11 cellular contexts compared by ENCODE assay signal in the genomic region with DNA sequence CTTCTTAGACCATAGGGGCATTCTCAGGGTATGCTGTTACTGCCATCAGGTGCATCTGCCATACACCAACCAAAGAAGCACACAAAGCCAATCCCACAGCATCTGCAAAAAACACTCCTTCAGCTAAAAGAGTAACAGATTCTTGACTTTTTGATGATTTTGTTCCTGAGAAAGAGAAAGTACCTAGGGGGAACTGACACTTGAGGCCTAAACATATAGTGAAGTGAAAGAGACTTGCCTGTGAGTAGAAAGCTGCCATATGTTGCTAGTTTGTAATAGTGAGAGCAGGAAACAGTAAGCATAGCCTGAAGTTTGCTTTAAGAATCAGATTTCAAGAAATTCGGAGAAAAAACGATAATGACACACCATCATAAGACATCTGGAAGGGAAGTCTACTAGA.
A peak's percentile ranks its signal among the peaks of the same experiment; 100 is the strongest.
DNase-seq lines count a peak whose midpoint lies in the region; ATAC-seq, FAIRE-seq and TF ChIP-seq lines count a peak whose summit lies in the region.
"Had no signal": no experiment of that assay in that cellular context is flagged by ENCODE, and none has a peak within 500 bp of the region (broad histone marks: within the 10 kb centered on the region; RNA-seq: fewer than 3 reads in every experiment).

No MANE protein-coding gene starts in this region.

- FAIRE-seq in GM19239 (lab: Jason Lieb, UNC): peak; percentile 97

- DNase-seq in GM12865 (ENCODE audit: low read depth) (peak; percentile 88), GM19239 (ENCODE audit: insufficient read length, low spot score) (peak; percentile 32), dedifferentiated amniotic fluid mesenchymal stem cell (ENCODE audit: extremely low spot score) (no peak), NCI-H2196 treated with DMSO at 0.1 percent for 48 hours (lab: John Stamatoyannopoulos, UW; ENCODE audit: unreplicated experiment) (no peak), head of caudate nucleus (no peak), superior temporal gyrus (ENCODE audit: extremely low spot score) (no peak)
- DNase-seq: kidney glomerular epithelial cell, psoas muscle had no signal

- ATAC-seq in HG02763 (IDR thresholded peaks at IDR 0.05; ENCODE audit: unreplicated experiment) (peak; percentile 95), HG03558 (IDR thresholded peaks at IDR 0.05; ENCODE audit: extremely low read depth, unreplicated experiment) (peak; percentile 97)
- ATAC-seq: psoas muscle had no signal

- intact Hi-C loops in head of caudate nucleus (cut with DNase I): no loop called here

- no peak for TF ChIP-seq CTCF in GM12865 (IDR thresholded peaks at IDR 0.05; ENCODE audit: insufficient read depth, low read depth, low read length, missing control alignments)

- no peak overlapping the region for H3K4me3 ChIP-seq in GM12865 (ENCODE audit: low read depth, low read length)
- H3K4me3 ChIP-seq: BLaER1 treated with 17β-estradiol and CSF1 and Interleukin-3, amounts not matched to agents 10 nM and 100 nM; psoas muscle had no signal

Comparison
In these comparisons a context has a peak if more than half of its experiments do, and no peak if none do; other contexts are left out.
1. DNase-seq: peak in GM12865 (single experiment) and GM19239 (single experiment); none in dedifferentiated amniotic fluid mesenchymal stem cell (single experiment), NCI-H2196 treated with DMSO at 0.1 percent for 48 hours (single experiment), head of caudate nucleus (0 of 42) and superior temporal gyrus (single experiment).